8 cellular contexts compared by ENCODE assay signal in the genomic region with DNA sequence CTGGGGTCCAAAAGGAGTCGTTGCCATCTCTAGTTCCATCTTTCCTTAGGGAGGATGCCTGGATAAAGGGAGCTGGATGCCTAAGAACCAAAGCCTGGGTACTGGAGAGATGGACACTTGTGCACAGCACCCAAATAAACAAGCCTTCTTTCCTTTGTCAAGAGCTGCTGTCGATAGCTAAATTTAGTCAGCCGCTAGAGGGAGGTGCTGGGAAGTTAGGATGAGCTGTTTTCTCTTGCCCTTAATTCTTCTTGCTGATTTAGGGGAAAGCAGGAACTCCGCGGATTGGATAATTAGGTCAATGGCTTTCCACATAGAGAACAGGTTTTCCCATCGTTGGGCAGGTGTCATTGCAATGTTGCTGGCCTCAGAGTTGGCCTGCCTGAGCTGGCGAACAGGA. TPM values are rescaled to one million over a fixed set of nuclear protein-coding genes. Genes with fewer than 3 reads are reported as not detected.
DNase-seq lines count a peak whose midpoint lies in the region; ATAC-seq, FAIRE-seq and TF ChIP-seq lines count a peak whose summit lies in the region.

No MANE protein-coding gene starts in this region.

- H3K9ac ChIP-seq in GM12878 (ENCODE audit: control insufficient read depth, insufficient read depth, low read length) (no peak overlapping the region), HepG2 (ENCODE audit: insufficient read depth, low read depth, low read length) (no peak overlapping the region)

- H3K27ac ChIP-seq in GM12878 (ENCODE audit: control insufficient read depth, insufficient read depth) (no peak overlapping the region), HepG2 (ENCODE audit: extremely low read length, insufficient read depth, low read length) (no peak overlapping the region)

- CTCF ChIA-PET in activated CD4-positive, alpha-beta T cell treated with anti-CD3 and anti-CD28 coated beads for 36 hours (lab: Charles Lee), result interaction anchor here (0.6 to 2.4 kb wide), 14 partner anchors 13 to 1856 kb away, joined by 3 to 8 read pairs (median 3); a partner anchor contains a TSS
- CTCF ChIA-PET in GM12878 (lab: Yijun Ruan, JAX) (interaction anchor here (0.6 to 9.3 kb wide), 19 partner anchors 7 to 510 kb away, joined by 3 to 91 read pairs (median 4); no protein-coding TSS in a partner anchor), HepG2 (lab: Yijun Ruan, JAX; ENCODE audit: low intra/inter-chr PET ratio, low total read pairs) (no interaction called here)

- H3K27me3 Mint-ChIP-seq in activated CD4-positive, alpha-beta T cell treated with anti-CD3 and anti-CD28 coated beads for 36 hours, result peaks cover 19% of the 10 kb centered on the region

- POLR2A ChIA-PET in activated CD4-positive, alpha-beta T cell treated with anti-CD3 and anti-CD28 coated beads for 36 hours (lab: Charles Lee), result no interaction called here
- POLR2A ChIA-PET in GM12878 (lab: Charles Lee), result no interaction called here
- POLR2A ChIA-PET in HepG2 (lab: Yijun Ruan, JAX), result no interaction called here

- no peaks in the 10 kb centered on the region for H3K79me2 ChIP-seq in GM12878 (ENCODE audit: control insufficient read depth, insufficient read depth, low read length)
- H3K79me2 ChIP-seq in HepG2 (ENCODE audit: insufficient read depth, low read length), result no peaks in the 10 kb centered on the region

- H3K4me3 Mint-ChIP-seq in activated CD4-positive, alpha-beta T cell treated with anti-CD3 and anti-CD28 coated beads for 36 hours, result no peak overlapping the region

- H3K27me3 ChIP-seq in GM12878 (replicated peaks in 1 of 2; ENCODE audit: control insufficient read depth in 2 of 2, insufficient read depth in 2 of 2, low read length in 1 of 2) (0 out of 4 replicates have a peak, but pooled peaks cover 0 to 1% of the 10 kb centered on the region in 2 experiments), HepG2 (ENCODE audit: control insufficient read depth in 1 of 2, insufficient read depth in 2 of 2, low read length in 2 of 2) (peaks cover 0 to 11% of the 10 kb centered on the region in 2 experiments; a peak in 3 of 5 replicates)

- no peaks in the 10 kb centered on the region for H3K4me1 Mint-ChIP-seq in activated CD4-positive, alpha-beta T cell treated with anti-CD3 and anti-CD28 coated beads for 36 hours

- intact Hi-C loops in activated CD4-positive, alpha-beta T cell treated with anti-CD3 and anti-CD28 coated beads for 36 hours (cut with DNase I, micrococcal nuclease), result no loop called here
- intact Hi-C loops in GM12878 (cut with micrococcal nuclease; ENCODE audit: unreplicated experiment), result no loop called here
- intact Hi-C loops in HepG2 (cut with micrococcal nuclease; ENCODE audit: unreplicated experiment), result no loop called here

- no peaks in the 10 kb centered on the region for H3K36me3 ChIP-seq in GM12878 (ENCODE audit: control insufficient read depth in 2 of 2, insufficient read depth in 2 of 2, low read length in 1 of 2)
- no peaks in the 10 kb centered on the region for H3K36me3 ChIP-seq in HepG2 (replicated peaks in 1 of 2; ENCODE audit: control insufficient read depth in 1 of 2, insufficient read depth in 2 of 2, low read length in 2 of 2)

- H3K4me3 ChIP-seq in GM12878, result no peak overlapping the region
- H3K4me3 ChIP-seq in HepG2 (replicated peaks in 1 of 3; ENCODE audit: insufficient read depth in 1 of 3, low read depth in 2 of 3, low read length in 3 of 3), result no peak overlapping the region

- H3K9me3 ChIP-seq in GM12878 (replicated peaks; ENCODE audit: control insufficient read depth, insufficient read depth, low read length) (no peaks in the 10 kb centered on the region), HepG2 (ENCODE audit: low read length) (no peaks in the 10 kb centered on the region)

- peak; percentile 52 to 67 (median 52) for TF ChIP-seq CTCF in GM12878 (IDR thresholded peaks at IDR 0.05 in 2 of 3, conservative IDR thresholded peaks at IDR 0.05 in 1 of 3; ENCODE audit: control insufficient read depth in 2 of 3, extremely low read depth in 1 of 3, insufficient read depth in 1 of 3, low read depth in 3 of 3, low read length in 3 of 3)
- TF ChIP-seq CTCF in HepG2 (CRISPR knock-in tag; IDR thresholded peaks at IDR 0.05), result peak; percentile 51
- TF ChIP-seq CTCF in omental fat pad (IDR thresholded peaks at IDR 0.05), result no peak

- TF ChIP-seq EP300 in GM12878 (IDR thresholded peaks at IDR 0.05; ENCODE audit: borderline replicate concordance in 1 of 2, control insufficient read depth in 1 of 2, low read depth in 2 of 2, low read length in 2 of 2), result no peak
- TF ChIP-seq EP300 in HepG2 (IDR thresholded peaks at IDR 0.05; ENCODE audit: low read depth in 2 of 2, low read length in 2 of 2), result no peak
- TF ChIP-seq EP300 in HepG2 (CRISPR knock-in tag; IDR thresholded peaks at IDR 0.05; ENCODE audit: borderline replicate concordance), result no peak

- no peak overlapping the region for H3K27ac Mint-ChIP-seq in activated CD4-positive, alpha-beta T cell treated with anti-CD3 and anti-CD28 coated beads for 36 hours

- ATAC-seq in activated CD4-positive, alpha-beta T cell treated with anti-CD3 and anti-CD28 coated beads for 36 hours, result no peak
- peak; percentile 64 for ATAC-seq in GM12878
- peak; percentile 76 for ATAC-seq in HepG2
- ATAC-seq in GM19035 (IDR thresholded peaks at IDR 0.05; ENCODE audit: unreplicated experiment), result no peak
- ATAC-seq in omental fat pad (ENCODE audit: low FRiP score), result no peak

- H3K9me3 Mint-ChIP-seq in activated CD4-positive, alpha-beta T cell treated with anti-CD3 and anti-CD28 coated beads for 36 hours (ENCODE audit: low read depth), result no peaks in the 10 kb centered on the region

- RAD21 ChIA-PET in GM12878 (lab: Charles Lee; ENCODE audit: unreplicated experiment), result interaction anchor here (1.0 to 10.9 kb wide), 5 partner anchors 15 to 332 kb away, joined by 3 to 149 read pairs (median 4); no protein-coding TSS in a partner anchor

- H4K20me1 ChIP-seq in GM12878 (ENCODE audit: control insufficient read depth, insufficient read depth) (no peaks in the 10 kb centered on the region), HepG2 (ENCODE audit: insufficient read depth, low read length) (no peaks in the 10 kb centered on the region; the same call in 1 of the 2 replicates)

- in situ Hi-C loops in GM12878 (cut with MboI), result loop anchor here (25.0 kb wide), 1 partner anchor 476 kb away; no protein-coding TSS in a partner anchor
- in situ Hi-C loops in HepG2 (cut with HindIII; ENCODE audit: extremely low pct_ligation_motif_present, low pct_unique_long_range_greater_than_20kb), result no loop called here

- no peak for TF ChIP-seq POLR2A in GM12878 (IDR thresholded peaks at IDR 0.05; ENCODE audit: low read depth, low read length)
- TF ChIP-seq POLR2A in HepG2 (IDR thresholded peaks at IDR 0.05; ENCODE audit: insufficient read depth in 1 of 2, low read depth in 2 of 2, low read length in 2 of 2), result no peak

- SMC1A ChIA-PET in GM12878 (lab: Charles Lee; ENCODE audit: uncharacterized antibody, unreplicated experiment), result interaction anchor here (0.6 to 2.2 kb wide), 10 partner anchors 9 to 531 kb away, joined by 3 to 7 read pairs (median 3); no protein-coding TSS in a partner anchor

- H3K36me3 Mint-ChIP-seq in activated CD4-positive, alpha-beta T cell treated with anti-CD3 and anti-CD28 coated beads for 36 hours (ENCODE audit: low read depth), result no peaks in the 10 kb centered on the region

- BruUV-seq in GM12878 (replicated peaks; lab: Mats Ljungman, UMichigan) (no TSS peak), HepG2 (replicated peaks; lab: Mats Ljungman, UMichigan) (no TSS peak)

- no peak overlapping the region for H2AFZ ChIP-seq in GM12878 (ENCODE audit: control insufficient read depth, low read depth, low read length)
- H2AFZ ChIP-seq in HepG2 (ENCODE audit: low read length), result no peak overlapping the region

- TF ChIP-seq RAD21 in GM12878 (IDR thresholded peaks at IDR 0.05; ENCODE audit: insufficient read depth, low read depth, low read length) (peak; percentile 16; the same call in 1 of the 2 replicates), HepG2 (CRISPR knock-in tag; IDR thresholded peaks at IDR 0.05) (no peak)

- peak; percentile 23 for DNase-seq in activated CD4-positive, alpha-beta T cell treated with anti-CD3 and anti-CD28 coated beads for 36 hours
- DNase-seq in activated CD4-positive, alpha-beta T cell treated with anti-CD3 and anti-CD28 coated beads for 4 hours, result no peak
- DNase-seq in NCI-H1105 (lab: John Stamatoyannopoulos, UW), result peak; percentile 14
- no peak for DNase-seq in GM12878 (ENCODE audit: low read depth, low spot score)
- DNase-seq in HepG2 (ENCODE audit: low spot score), result peak; percentile 37
- DNase-seq in NCI-H2081 treated with DMSO at 0.1 percent for 48 hours (lab: John Stamatoyannopoulos, UW), result no peak
- no peak for DNase-seq in omental fat pad (ENCODE audit: low spot score)

- no peaks in the 10 kb centered on the region for H3K4me1 ChIP-seq in GM12878 (ENCODE audit: control insufficient read depth, insufficient read depth, low read length)
- no peaks in the 10 kb centered on the region for H3K4me1 ChIP-seq in HepG2 (ENCODE audit: insufficient read depth, low read length)

- 35% methylated on average over 7 of the region's 7 CpGs for WGBS in GM12878 (ENCODE audit: insufficient coverage, insufficient replicate concordance, low lambda C conversion rate, missing lambda C conversion rate)
- WGBS in HepG2 (ENCODE audit: low lambda C conversion rate), result 8% methylated on average over 6 of the region's 7 CpGs

- FAIRE-seq in GM12878 (lab: Jason Lieb, UNC), result peak; percentile 65
- peak; percentile 73 for FAIRE-seq in HepG2 (lab: Jason Lieb, UNC)

- no peak overlapping the region for H3K4me2 ChIP-seq in GM12878 (ENCODE audit: control insufficient read depth, insufficient read depth)
- no peak overlapping the region for H3K4me2 ChIP-seq in HepG2 (ENCODE audit: low read depth, low read length)

RNA-seq across cellular contexts. Expression of a gene that starts 30.9 kb away (rescaled TPM):
- not detected for total RNA-seq in activated CD4-positive, alpha-beta T cell treated with anti-CD3 and anti-CD28 coated beads for 36 hours
- total RNA-seq in GM12878 (2013; cell fraction: nucleolus; rRNA removed), result not detected in 2 replicates
- total RNA-seq in GM12878 (2014; rRNA removed), result not detected in 2 replicates
- not detected in 2 replicates for total RNA-seq in GM12878 (2014; rRNA removed; fragmentation: Illumina TruSeq; extraction: Trizol)
- not detected in 2 replicates for total RNA-seq in GM12878 (2021)
- not detected for polyA plus RNA-seq in GM12878 (2011; ENCODE audit: low read depth)
- polyA plus RNA-seq in GM12878 (2011; rRNA removed), result not detected in 2 replicates
- not detected in 2 replicates for polyA plus RNA-seq in GM12878 (2011; cell fraction: cytosol; rRNA removed)
- polyA plus RNA-seq in GM12878 (2011; cell fraction: nucleus; rRNA removed), result not detected in 2 replicates
- not detected in 2 replicates for polyA plus RNA-seq in GM12878 (2012)
- polyA plus RNA-seq in GM12878 (2014; fragmentation: Illumina TruSeq; extraction: Trizol), result not detected in 2 replicates
- polyA plus RNA-seq in GM12878 (2014; fragmentation: Nextera tagmentation; extraction: Ambion mirVana), result not detected
- polyA plus RNA-seq in GM12878 (2014; rRNA removed), result not detected in 2 replicates
- not detected for polyA plus RNA-seq in GM12878 (2016; fragmentation: Nextera tagmentation; extraction: Ambion mirVana)
- not detected in 2 replicates for polyA minus RNA-seq in GM12878 (2011; rRNA and poly(A)+ RNA removed)
- polyA minus RNA-seq in GM12878 (2011; cell fraction: cytosol; rRNA and poly(A)+ RNA removed), result not detected in 2 replicates
- polyA minus RNA-seq in GM12878 (2011; cell fraction: nucleus; rRNA and poly(A)+ RNA removed), result not detected in 2 replicates
- not detected in 2 replicates for total RNA-seq in HepG2 (2016; rRNA removed; fragmentation: Illumina TruSeq; extraction: Trizol)
- not detected in 2 replicates for total RNA-seq in HepG2 (2016; cell fraction: cytosol; rRNA removed; fragmentation: Illumina TruSeq; extraction: Trizol; ENCODE audit: low read depth)
- not detected in 2 replicates for total RNA-seq in HepG2 (2016; cell fraction: insoluble cytoplasmic fraction; rRNA removed; fragmentation: Illumina TruSeq; extraction: Trizol)
- not detected in 2 replicates for total RNA-seq in HepG2 (2016; cell fraction: membrane; rRNA removed; fragmentation: Illumina TruSeq; extraction: Trizol)
- not detected in 2 replicates for total RNA-seq in HepG2 (2016; cell fraction: nucleus; rRNA removed; fragmentation: Illumina TruSeq; extraction: Trizol)
- polyA plus RNA-seq in HepG2 (2011; rRNA removed), result not detected in 2 replicates
- polyA plus RNA-seq in HepG2 (2011; cell fraction: cytosol; rRNA removed), result not detected in 2 replicates
- not detected in 2 replicates for polyA plus RNA-seq in HepG2 (2011; cell fraction: nucleus; rRNA removed)
- not detected in 2 replicates for polyA plus RNA-seq in HepG2 (2012)
- not detected in 2 replicates for polyA plus RNA-seq in HepG2 (2016; cell fraction: cytosol; fragmentation: Illumina TruSeq; extraction: Trizol; ENCODE audit: low read depth)
- polyA plus RNA-seq in HepG2 (2016; cell fraction: insoluble cytoplasmic fraction; fragmentation: Illumina TruSeq; extraction: Trizol; ENCODE audit: low read depth), result not detected in 2 replicates
- not detected in 2 replicates for polyA plus RNA-seq in HepG2 (2016; cell fraction: membrane; fragmentation: Illumina TruSeq; extraction: Trizol; ENCODE audit: low read depth)
- polyA plus RNA-seq in HepG2 (2016; cell fraction: nucleus; fragmentation: Illumina TruSeq; extraction: Trizol; ENCODE audit: insufficient read depth, low read depth), result not detected in 2 replicates
- not detected in 2 replicates for polyA minus RNA-seq in HepG2 (2011; rRNA and poly(A)+ RNA removed; ENCODE audit: low replicate concordance)
- not detected in 2 replicates for polyA minus RNA-seq in HepG2 (2011; cell fraction: cytosol; rRNA and poly(A)+ RNA removed)
- not detected in 2 replicates for polyA minus RNA-seq in HepG2 (2011; cell fraction: nucleus; rRNA and poly(A)+ RNA removed)
- total RNA-seq in omental fat pad, result not detected

RNA-seq across cellular contexts. Expression of a gene that starts 34.5 kb away (rescaled TPM):
- not detected for total RNA-seq in activated CD4-positive, alpha-beta T cell treated with anti-CD3 and anti-CD28 coated beads for 36 hours
- total RNA-seq in GM12878 (2013; cell fraction: nucleolus; rRNA removed), result not detected in 2 replicates
- total RNA-seq in GM12878 (2014; rRNA removed) (0.05 TPM in 1 of 2 replicates, not detected in the other), GM12878 (2014; rRNA removed; fragmentation: Illumina TruSeq; extraction: Trizol) (not detected in 2 replicates), GM12878 (2021) (not detected in 2 replicates), HepG2 (2016; rRNA removed; fragmentation: Illumina TruSeq; extraction: Trizol) (not detected in 2 replicates), omental fat pad (not detected)
- not detected for polyA plus RNA-seq in GM12878 (2011; ENCODE audit: low read depth)
- polyA plus RNA-seq in GM12878 (2011; rRNA removed) (0.04 TPM in 1 of 2 replicates, not detected in the other), GM12878 (2014; fragmentation: Illumina TruSeq; extraction: Trizol) (0.03 TPM in 1 of 2 replicates, not detected in the other), GM12878 (2014; fragmentation: Nextera tagmentation; extraction: Ambion mirVana) (not detected), GM12878 (2014; rRNA removed) (not detected in 2 replicates), GM12878 (2016; fragmentation: Nextera tagmentation; extraction: Ambion mirVana) (not detected), HepG2 (2011; rRNA removed) (not detected in 2 replicates)
- polyA plus RNA-seq in GM12878 (2011; cell fraction: cytosol; rRNA removed), result not detected in 2 replicates
- not detected in 2 replicates for polyA plus RNA-seq in GM12878 (2011; cell fraction: nucleus; rRNA removed)
- polyA plus RNA-seq in GM12878 (2012), result not detected in 2 replicates
- not detected in 2 replicates for polyA minus RNA-seq in GM12878 (2011; rRNA and poly(A)+ RNA removed)
- polyA minus RNA-seq in GM12878 (2011; cell fraction: cytosol; rRNA and poly(A)+ RNA removed), result 0.83 TPM in 1 of 2 replicates, not detected in the other
- polyA minus RNA-seq in GM12878 (2011; cell fraction: nucleus; rRNA and poly(A)+ RNA removed), result not detected in 2 replicates
- total RNA-seq in HepG2 (2016; cell fraction: cytosol; rRNA removed; fragmentation: Illumina TruSeq; extraction: Trizol; ENCODE audit: low read depth), result not detected in 2 replicates
- not detected in 2 replicates for total RNA-seq in HepG2 (2016; cell fraction: insoluble cytoplasmic fraction; rRNA removed; fragmentation: Illumina TruSeq; extraction: Trizol)
- not detected in 2 replicates for total RNA-seq in HepG2 (2016; cell fraction: membrane; rRNA removed; fragmentation: Illumina TruSeq; extraction: Trizol)
- not detected in 2 replicates for total RNA-seq in HepG2 (2016; cell fraction: nucleus; rRNA removed; fragmentation: Illumina TruSeq; extraction: Trizol)
- not detected in 2 replicates for polyA plus RNA-seq in HepG2 (2011; cell fraction: cytosol; rRNA removed)
- not detected in 2 replicates for polyA plus RNA-seq in HepG2 (2011; cell fraction: nucleus; rRNA removed)
- not detected in 2 replicates for polyA plus RNA-seq in HepG2 (2012)
- polyA plus RNA-seq in HepG2 (2016; cell fraction: cytosol; fragmentation: Illumina TruSeq; extraction: Trizol; ENCODE audit: low read depth), result not detected in 2 replicates
- not detected in 2 replicates for polyA plus RNA-seq in HepG2 (2016; cell fraction: insoluble cytoplasmic fraction; fragmentation: Illumina TruSeq; extraction: Trizol; ENCODE audit: low read depth)
- not detected in 2 replicates for polyA plus RNA-seq in HepG2 (2016; cell fraction: membrane; fragmentation: Illumina TruSeq; extraction: Trizol; ENCODE audit: low read depth)
- not detected in 2 replicates for polyA plus RNA-seq in HepG2 (2016; cell fraction: nucleus; fragmentation: Illumina TruSeq; extraction: Trizol; ENCODE audit: insufficient read depth, low read depth)
- polyA minus RNA-seq in HepG2 (2011; rRNA and poly(A)+ RNA removed; ENCODE audit: low replicate concordance), result 133 TPM in 1 of 2 replicates, not detected in the other
- not detected in 2 replicates for polyA minus RNA-seq in HepG2 (2011; cell fraction: cytosol; rRNA and poly(A)+ RNA removed)
- polyA minus RNA-seq in HepG2 (2011; cell fraction: nucleus; rRNA and poly(A)+ RNA removed), result not detected in 2 replicates

Comparison
In these comparisons a context has a peak if more than half of its experiments do, and no peak if none do; other contexts are left out.
1. DNase-seq: peak in activated CD4-positive, alpha-beta T cell treated with anti-CD3 and anti-CD28 coated beads for 36 hours (single experiment), NCI-H1105 (single experiment) and HepG2 (single experiment); none in activated CD4-positive, alpha-beta T cell treated with anti-CD3 and anti-CD28 coated beads for 4 hours (0 of 2), GM12878 (single experiment), NCI-H2081 treated with DMSO at 0.1 percent for 48 hours (single experiment) and omental fat pad (single experiment).
2. ATAC-seq: peak in GM12878 (single experiment) and HepG2 (single experiment); none in activated CD4-positive, alpha-beta T cell treated with anti-CD3 and anti-CD28 coated beads for 36 hours (single experiment), GM19035 (single experiment) and omental fat pad (single experiment).
3. CTCF ChIP-seq: peak in GM12878 (3 of 3) and HepG2 (single experiment); none in omental fat pad (0 of 3).